In the genomic region with DNA sequence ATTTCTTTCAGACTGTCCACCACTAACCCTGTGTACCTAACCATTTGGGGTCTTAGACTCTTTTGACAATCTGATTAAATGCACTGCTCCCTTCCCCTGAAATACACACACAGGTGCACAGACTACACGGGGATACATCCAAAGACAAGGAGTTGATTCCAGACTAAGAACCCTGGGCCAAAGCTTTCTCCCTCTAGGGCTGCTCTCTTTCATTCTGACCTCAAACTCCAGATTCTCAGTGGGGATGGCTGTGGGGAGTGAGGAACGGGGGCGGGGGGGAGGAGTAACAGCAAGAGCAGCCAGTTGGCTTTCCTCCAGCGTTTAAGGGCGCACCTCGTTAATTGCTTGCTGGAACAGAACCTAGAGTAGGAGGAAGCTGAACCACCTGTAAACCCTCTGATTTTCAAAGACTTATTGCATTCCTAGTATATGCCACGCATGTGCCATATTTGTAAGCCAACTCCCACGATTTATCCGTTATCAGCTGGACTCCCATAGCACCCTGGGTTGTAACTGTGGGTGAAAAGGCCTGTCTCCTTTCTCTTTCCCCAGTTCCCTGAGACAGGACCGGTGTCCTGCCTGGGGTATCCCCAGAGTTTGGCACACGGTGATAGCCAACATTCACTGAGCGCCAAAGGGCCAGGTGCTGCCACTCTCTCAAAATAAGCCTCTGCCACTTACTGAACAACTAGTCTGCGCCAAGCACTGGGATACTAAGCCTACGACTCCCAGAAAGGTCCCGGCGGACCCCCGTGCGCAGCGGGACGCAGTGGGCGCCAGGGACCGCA, we compare ENCODE assay signal across 8 cellular contexts. TPM values are rescaled to one million over a fixed set of nuclear protein-coding genes. Genes with fewer than 3 reads are reported as not detected.
DNase-seq lines count a peak whose midpoint lies in the region; ATAC-seq and FAIRE-seq lines count a peak whose summit lies in the region.

No MANE protein-coding gene starts in this region.

- H3K36me3 Mint-ChIP-seq in activated T-helper 2 cell treated with anti-CD3 and anti-CD28 coated beads, Interferon-gamma antibody, Interleukin-2, Interleukin-4, amounts not matched to agents 10 μg/mL and 5 μg/mL and 100 μg/mL, durations not matched to agents 14 hours and 24 hours and 36 hours (ENCODE audit: low read depth), result peaks cover 44% of the 10 kb centered on the region

- DNase-seq in GM19239 (ENCODE audit: insufficient read length, low spot score), result no peak
- peak; percentile 37 for DNase-seq in NCI-H2171 (lab: John Stamatoyannopoulos, UW)
- DNase-seq in activated T-helper 2 cell treated with anti-CD3 and anti-CD28 coated beads, Interferon-gamma antibody, Interleukin-2, Interleukin-4, amounts not matched to agents 10 μg/mL and 5 μg/mL and 100 μg/mL, durations not matched to agents 14 hours and 24 hours and 36 hours (ENCODE audit: low spot score), result no peak
- peak; percentile 67 for DNase-seq in glomerular visceral epithelial cell (ENCODE audit: extremely low spot score)
- peak; percentile 81 for DNase-seq in posterior vena cava (ENCODE audit: low spot score)
- no peak for DNase-seq in hepatic stellate cell (ENCODE audit: low spot score)

- no peak for ATAC-seq in HG02885 (IDR thresholded peaks at IDR 0.05; ENCODE audit: poor library complexity, unreplicated experiment)
- ATAC-seq in GM21390 (IDR thresholded peaks at IDR 0.05; ENCODE audit: unreplicated experiment), result no peak

- intact Hi-C loops in activated T-helper 2 cell treated with anti-CD3 and anti-CD28 coated beads, Interferon-gamma antibody, Interleukin-2, Interleukin-4, amounts not matched to agents 10 μg/mL and 5 μg/mL and 100 μg/mL, durations not matched to agents 14 hours and 24 hours and 36 hours (cut with micrococcal nuclease), result loop anchor here (5.0 kb wide), 2 partner anchors 102 to 533 kb away; partner anchors contain the start of gene UBIAD1
- intact Hi-C loops in posterior vena cava (cut with DNase I), result no loop called here

- H3K27me3 Mint-ChIP-seq in activated T-helper 2 cell treated with anti-CD3 and anti-CD28 coated beads, Interferon-gamma antibody, Interleukin-2, Interleukin-4, amounts not matched to agents 10 μg/mL and 5 μg/mL and 100 μg/mL, durations not matched to agents 14 hours and 24 hours and 36 hours (ENCODE audit: low read depth), result no peaks in the 10 kb centered on the region

- H3K4me1 Mint-ChIP-seq in activated T-helper 2 cell treated with anti-CD3 and anti-CD28 coated beads, Interferon-gamma antibody, Interleukin-2, Interleukin-4, amounts not matched to agents 10 μg/mL and 5 μg/mL and 100 μg/mL, durations not matched to agents 14 hours and 24 hours and 36 hours (ENCODE audit: low read depth), result peaks cover 54% of the 10 kb centered on the region

- H3K27ac Mint-ChIP-seq in activated T-helper 2 cell treated with anti-CD3 and anti-CD28 coated beads, Interferon-gamma antibody, Interleukin-2, Interleukin-4, amounts not matched to agents 10 μg/mL and 5 μg/mL and 100 μg/mL, durations not matched to agents 14 hours and 24 hours and 36 hours, result peak overlapping the region; percentile 88

- peak overlapping the region; percentile 90 for H3K4me3 Mint-ChIP-seq in activated T-helper 2 cell treated with anti-CD3 and anti-CD28 coated beads, Interferon-gamma antibody, Interleukin-2, Interleukin-4, amounts not matched to agents 10 μg/mL and 5 μg/mL and 100 μg/mL, durations not matched to agents 14 hours and 24 hours and 36 hours (ENCODE audit: low read depth)

- no peaks in the 10 kb centered on the region for H3K9me3 Mint-ChIP-seq in activated T-helper 2 cell treated with anti-CD3 and anti-CD28 coated beads, Interferon-gamma antibody, Interleukin-2, Interleukin-4, amounts not matched to agents 10 μg/mL and 5 μg/mL and 100 μg/mL, durations not matched to agents 14 hours and 24 hours and 36 hours

- peak; percentile 14 for FAIRE-seq in GM19239 (lab: Jason Lieb, UNC)

RNA-seq across cellular contexts. Expression of gene MTHFR, which starts 0.9 kb away (rescaled TPM):
- total RNA-seq in activated T-helper 2 cell treated with anti-CD3 and anti-CD28 coated beads, Interferon-gamma antibody, Interleukin-2, Interleukin-4, amounts not matched to agents 10 μg/mL and 5 μg/mL and 100 μg/mL, durations not matched to agents 14 hours and 24 hours and 36 hours, result 18.8 and 21.4 TPM in 2 replicates
- total RNA-seq in posterior vena cava, result 10 to 100 TPM; 31.0 to 31.7 TPM

RNA-seq across cellular contexts. Expression of gene CLCN6, which starts 1.1 kb away (rescaled TPM):
- 18.8 and 18.9 TPM in 2 replicates for total RNA-seq in activated T-helper 2 cell treated with anti-CD3 and anti-CD28 coated beads, Interferon-gamma antibody, Interleukin-2, Interleukin-4, amounts not matched to agents 10 μg/mL and 5 μg/mL and 100 μg/mL, durations not matched to agents 14 hours and 24 hours and 36 hours
- 10 to 100 TPM; 16.8 to 16.9 TPM for total RNA-seq in posterior vena cava

RNA-seq across cellular contexts. Expression of gene NPPA, which starts 42.7 kb away (rescaled TPM):
- not detected in 2 replicates for total RNA-seq in activated T-helper 2 cell treated with anti-CD3 and anti-CD28 coated beads, Interferon-gamma antibody, Interleukin-2, Interleukin-4, amounts not matched to agents 10 μg/mL and 5 μg/mL and 100 μg/mL, durations not matched to agents 14 hours and 24 hours and 36 hours
- total RNA-seq in posterior vena cava, result 1 to 10 TPM in 1 of 2 donors, not detected in 1; 3.8 TPM

RNA-seq across cellular contexts. Expression of gene C1orf167, which starts 42.9 kb away (rescaled TPM):
- total RNA-seq in activated T-helper 2 cell treated with anti-CD3 and anti-CD28 coated beads, Interferon-gamma antibody, Interleukin-2, Interleukin-4, amounts not matched to agents 10 μg/mL and 5 μg/mL and 100 μg/mL, durations not matched to agents 14 hours and 24 hours and 36 hours, result not detected in 2 replicates
- 1 to 10 TPM; 2.1 to 2.3 TPM for total RNA-seq in posterior vena cava

RNA-seq across cellular contexts. Expression of gene NPPB, which starts 53.9 kb away (rescaled TPM):
- not detected in 2 replicates for total RNA-seq in activated T-helper 2 cell treated with anti-CD3 and anti-CD28 coated beads, Interferon-gamma antibody, Interleukin-2, Interleukin-4, amounts not matched to agents 10 μg/mL and 5 μg/mL and 100 μg/mL, durations not matched to agents 14 hours and 24 hours and 36 hours
- not detected for total RNA-seq in posterior vena cava

Comparison
In these comparisons a context has a peak if more than half of its experiments do, and no peak if none do; other contexts are left out.
1. DNase-seq: peak in NCI-H2171 (single experiment), glomerular visceral epithelial cell (single experiment) and posterior vena cava (single experiment); none in GM19239 (single experiment), activated T-helper 2 cell treated with anti-CD3 and anti-CD28 coated beads, Interferon-gamma antibody, Interleukin-2, Interleukin-4, amounts not matched to agents 10 μg/mL and 5 μg/mL and 100 μg/mL, durations not matched to agents 14 hours and 24 hours and 36 hours (single experiment) and hepatic stellate cell (single experiment).